20 cellular contexts compared by ENCODE assay signal in the genomic region with DNA sequence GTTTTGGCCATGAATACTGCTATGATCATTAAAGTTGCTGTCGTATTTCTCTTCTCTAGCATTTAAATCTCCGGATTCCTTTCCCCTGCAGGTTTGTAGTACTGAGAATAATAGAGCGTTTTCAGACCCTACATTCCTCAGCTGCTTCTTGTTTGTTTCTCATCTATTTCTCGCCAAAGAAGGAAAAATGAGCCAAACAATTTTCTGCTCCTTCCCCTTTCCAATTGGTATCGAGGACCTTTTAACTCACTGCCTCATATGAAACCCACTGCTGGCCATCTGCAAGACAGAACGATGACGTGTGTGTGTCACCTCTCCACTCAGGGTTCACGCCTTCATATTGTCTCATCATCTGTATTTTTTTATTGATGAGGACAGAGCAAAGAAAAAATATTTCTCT.
DNase-seq lines count a peak whose midpoint lies in the region; FAIRE-seq and TF ChIP-seq lines count a peak whose summit lies in the region.
"Had no signal": no experiment of that assay in that cellular context is flagged by ENCODE, and none has a peak within 500 bp of the region (broad histone marks: within the 10 kb centered on the region; RNA-seq: fewer than 3 reads in every experiment).

No MANE protein-coding gene starts in this region.

- H3K36me3 ChIP-seq in astrocyte (ENCODE audit: insufficient read depth, low read length), result no peaks in the 10 kb centered on the region
- no peaks in the 10 kb centered on the region for H3K36me3 ChIP-seq in MM.1S (replicated peaks; ENCODE audit: insufficient read depth, low read length)
- no peaks in the 10 kb centered on the region for H3K36me3 ChIP-seq in endodermal cell (ENCODE audit: control insufficient read depth, insufficient read depth, low read length)

- no peak overlapping the region for H3K4me2 ChIP-seq in astrocyte (ENCODE audit: low read length)
- H3K4me2 ChIP-seq in MM.1S (ENCODE audit: low read depth, low read length), result no peak overlapping the region
- H3K4me2 ChIP-seq: A549 had no signal

- H3K36me3 Mint-ChIP-seq in astrocyte (ENCODE audit: low read depth, unreplicated experiment), result peaks cover 5% of the 10 kb centered on the region
- no peaks in the 10 kb centered on the region for H3K36me3 Mint-ChIP-seq in nephron (ENCODE audit: low read depth)
- H3K36me3 Mint-ChIP-seq in endodermal cell (ENCODE audit: low read depth), result no peaks in the 10 kb centered on the region
- H3K36me3 Mint-ChIP-seq: CD8-positive, alpha-beta memory T cell; IgD-negative memory B cell had no signal

- no peaks in the 10 kb centered on the region for H3K27me3 ChIP-seq in astrocyte (ENCODE audit: insufficient read depth, low read length)
- H3K27me3 ChIP-seq in MM.1S (replicated peaks; ENCODE audit: insufficient read depth, low read length), result no peaks in the 10 kb centered on the region
- no peaks in the 10 kb centered on the region for H3K27me3 ChIP-seq in endodermal cell (ENCODE audit: control insufficient read depth, insufficient read depth, low read length, poor library complexity, severe bottlenecking)

- WGBS in endodermal cell (ENCODE audit: insufficient coverage in 1 of 2, insufficient read length in 1 of 2), 2 experiments, result 86 to 91% methylated on average over 6 to 8 of the region's 8 CpGs

- H3K27ac ChIP-seq in astrocyte (ENCODE audit: low read depth, low read length) (no peak overlapping the region), MM.1S (ENCODE audit: low read length) (no peak overlapping the region), endodermal cell (ENCODE audit: low read depth, low read length) (no peak overlapping the region)
- H3K27ac ChIP-seq: A549, C4-2B had no signal

- H3K4me1 Mint-ChIP-seq in astrocyte (ENCODE audit: low read depth, unreplicated experiment) (peaks cover 3% of the 10 kb centered on the region), nephron (peaks cover 12% of the 10 kb centered on the region), endodermal cell (peaks cover 19% of the 10 kb centered on the region)
- H3K4me1 Mint-ChIP-seq: CD8-positive, alpha-beta memory T cell; IgD-negative memory B cell had no signal

- H3F3A ChIP-seq in MM.1S (ENCODE audit: insufficient read depth, low read length), result no peaks in the 10 kb centered on the region

- H3K4me3 Mint-ChIP-seq in astrocyte (ENCODE audit: unreplicated experiment) (no peak overlapping the region), nephron (no peak overlapping the region), endodermal cell (no peak overlapping the region)
- H3K4me3 Mint-ChIP-seq: CD8-positive, alpha-beta memory T cell; IgD-negative memory B cell had no signal

- no peak overlapping the region for H3K27ac Mint-ChIP-seq in astrocyte (ENCODE audit: unreplicated experiment)
- peak overlapping the region in 2 of 3 experiments; percentile 13 to 21 for H3K27ac Mint-ChIP-seq in nephron
- no peak overlapping the region for H3K27ac Mint-ChIP-seq in endodermal cell
- H3K27ac Mint-ChIP-seq: CD8-positive, alpha-beta memory T cell; IgD-negative memory B cell had no signal

- H3K9ac ChIP-seq in astrocyte (ENCODE audit: low read length) (no peak overlapping the region), MM.1S (ENCODE audit: low read length) (no peak overlapping the region), endodermal cell (ENCODE audit: extremely low read depth, low read length, poor library complexity, severe bottlenecking) (no peak overlapping the region)

- TF ChIP-seq CTCF in AG10803 (conservative IDR thresholded peaks at IDR 0.05; ENCODE audit: low read length), result no peak
- no peak for TF ChIP-seq CTCF in astrocyte (IDR thresholded peaks at IDR 0.05; ENCODE audit: insufficient read depth, low read depth, low read length)
- TF ChIP-seq CTCF in nephron (IDR thresholded peaks at IDR 0.05; ENCODE audit: unreplicated experiment in 3 of 3), result no peak
- no peak for TF ChIP-seq CTCF in MM.1S (IDR thresholded peaks at IDR 0.05; ENCODE audit: low read length)
- no peak for TF ChIP-seq CTCF in endodermal cell (conservative IDR thresholded peaks at IDR 0.05)

- no peaks in the 10 kb centered on the region for H3K9me3 ChIP-seq in astrocyte (ENCODE audit: insufficient read depth, low read depth, low read length)
- H3K9me3 ChIP-seq in MM.1S (replicated peaks; ENCODE audit: insufficient read depth, low read length), result no peaks in the 10 kb centered on the region
- no peaks in the 10 kb centered on the region for H3K9me3 ChIP-seq in endodermal cell (ENCODE audit: control insufficient read depth, low read length)
- H3K9me3 ChIP-seq: A549 had no signal

- no peak for FAIRE-seq in astrocyte (lab: Jason Lieb, UNC)
- FAIRE-seq: A549 had no signal

- H3K27me3 Mint-ChIP-seq in astrocyte (ENCODE audit: low read depth, unreplicated experiment) (no peaks in the 10 kb centered on the region), nephron (ENCODE audit: low read depth) (no peaks in the 10 kb centered on the region), endodermal cell (ENCODE audit: insufficient read depth) (no peaks in the 10 kb centered on the region)
- H3K27me3 Mint-ChIP-seq: CD8-positive, alpha-beta memory T cell; IgD-negative memory B cell had no signal

- H3K9me2 ChIP-seq in MM.1S (replicated peaks; ENCODE audit: insufficient read depth, low read length), result no peaks in the 10 kb centered on the region

- H3K4me1 ChIP-seq in astrocyte (ENCODE audit: insufficient read depth, low read length) (no peaks in the 10 kb centered on the region), MM.1S (ENCODE audit: low read length) (no peaks in the 10 kb centered on the region), endodermal cell (ENCODE audit: control insufficient read depth, insufficient read depth, low read length) (peaks cover 3% of the 10 kb centered on the region)
- H3K4me1 ChIP-seq: A549 had no signal

- DNase-seq in AG10803 (ENCODE audit: low read depth) (peak; percentile 82), GM03348 (ENCODE audit: low spot score) (peak; percentile 30), astrocyte (ENCODE audit: low read depth) (peak; percentile 41), MM.1S (no peak), activated T-cell treated with anti-CD3 and anti-CD28 coated beads for 4 hours (no peak), endodermal cell (no peak)
- no peak for DNase-seq in stimulated activated CD4-positive, alpha-beta T cell treated with anti-CD3 and anti-CD28 coated beads, Interleukin-1b, Interleukin-23, amount 100 ng/mL, for 48 hours
- DNase-seq: Calu3; CD8-positive, alpha-beta memory T cell; DMS153; NCI-H1417; NCI-H1694 treated with DMSO at 0.1 percent for 48 hours; NCI-H446; NCI-H526; PC-3; Right ventricle myocardium superior had no signal

- H3K4me3 ChIP-seq in AG10803 (ENCODE audit: low read length) (no peak overlapping the region), astrocyte (ENCODE audit: insufficient read depth, low read depth, low read length) (no peak overlapping the region), MM.1S (ENCODE audit: low read length) (no peak overlapping the region), endodermal cell (ENCODE audit: low read length) (no peak overlapping the region)
- H3K4me3 ChIP-seq: A549 had no signal

- H4K20me1 ChIP-seq in astrocyte (ENCODE audit: insufficient read depth, low read length), result no peaks in the 10 kb centered on the region
- H4K20me1 ChIP-seq in MM.1S (ENCODE audit: insufficient read depth, low read length), result no peaks in the 10 kb centered on the region

- H3K9me3 Mint-ChIP-seq in astrocyte (ENCODE audit: unreplicated experiment), result no peaks in the 10 kb centered on the region
- no peaks in the 10 kb centered on the region for H3K9me3 Mint-ChIP-seq in nephron
- H3K9me3 Mint-ChIP-seq in endodermal cell, result no peaks in the 10 kb centered on the region

- H3K79me2 ChIP-seq in astrocyte (ENCODE audit: insufficient read depth, low read length) (no peaks in the 10 kb centered on the region), MM.1S (ENCODE audit: low read length) (no peaks in the 10 kb centered on the region)

- no peak overlapping the region for H2AFZ ChIP-seq in astrocyte (ENCODE audit: low read depth, low read length)
- no peak overlapping the region for H2AFZ ChIP-seq in MM.1S (ENCODE audit: low read length)

Comparison
In these comparisons a context has a peak if more than half of its experiments do, and no peak if none do; other contexts are left out.
1. DNase-seq: peak in AG10803 (single experiment), GM03348 (single experiment) and astrocyte (single experiment); none in MM.1S (single experiment), activated T-cell treated with anti-CD3 and anti-CD28 coated beads for 4 hours (single experiment), endodermal cell (single experiment) and stimulated activated CD4-positive, alpha-beta T cell treated with anti-CD3 and anti-CD28 coated beads, Interleukin-1b, Interleukin-23, amount 100 ng/mL, for 48 hours (single experiment).
2. H3K27ac Mint-ChIP-seq: peak in nephron (2 of 3); none in astrocyte (single experiment) and endodermal cell (single experiment).